Comparison of ENCODE assay signal across 10 cellular contexts in the genomic region with DNA sequence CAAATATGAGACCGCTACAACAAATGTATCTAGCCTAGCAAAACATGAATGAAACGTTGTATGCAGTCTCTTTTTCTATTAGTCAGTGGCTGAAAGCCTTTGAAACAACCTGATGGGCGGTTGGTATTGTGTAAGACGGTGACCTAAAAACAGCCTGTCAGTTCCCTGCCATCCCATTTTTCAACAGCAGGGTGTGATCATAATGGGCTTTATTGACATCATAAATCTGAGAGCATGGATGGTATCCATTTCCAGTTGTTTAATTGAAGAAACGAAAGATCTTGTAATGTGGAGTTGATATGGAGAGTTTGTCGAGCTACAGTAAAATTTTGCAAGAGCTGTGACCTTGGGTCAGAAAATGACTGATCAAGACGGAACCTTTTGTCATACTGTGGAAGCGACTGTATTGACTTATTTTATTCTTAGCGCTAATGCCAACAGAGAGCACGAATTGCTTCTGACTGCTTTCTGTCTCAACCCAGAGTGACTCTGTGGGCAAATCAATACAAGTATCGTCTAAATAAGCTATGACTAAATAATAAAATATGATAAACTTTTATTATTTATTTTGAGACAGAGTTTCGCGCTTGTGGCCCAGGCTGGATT. TPM values are rescaled to one million over a fixed set of nuclear protein-coding genes. Genes with fewer than 3 reads are reported as not detected.
DNase-seq lines count a peak whose midpoint lies in the region; TF ChIP-seq lines count a peak whose summit lies in the region.
"Had no signal": no experiment of that assay in that cellular context is flagged by ENCODE, and none has a peak within 500 bp of the region (broad histone marks: within the 10 kb centered on the region; RNA-seq: fewer than 3 reads in every experiment).

No MANE protein-coding gene starts in this region.

- H3K4me1 Mint-ChIP-seq in glutamatergic neuron (ENCODE audit: low read depth, unreplicated experiment) = peaks cover 1% of the 10 kb centered on the region
- H3K4me1 Mint-ChIP-seq in activated naive CD8-positive, alpha-beta T cell treated with anti-CD3 and anti-CD28 coated beads for 36 hours = no peaks in the 10 kb centered on the region
- H3K4me1 Mint-ChIP-seq: naive B cell had no signal

- TF ChIP-seq CTCF in HL-60 (IDR thresholded peaks at IDR 0.05; ENCODE audit: insufficient read depth, low read length) (peak; percentile 36), glutamatergic neuron (IDR thresholded peaks at IDR 0.05; ENCODE audit: partially characterized antibody, unreplicated experiment) (peak; percentile 59)

- no peaks in the 10 kb centered on the region for H3K36me3 Mint-ChIP-seq in glutamatergic neuron (ENCODE audit: unreplicated experiment)
- no peaks in the 10 kb centered on the region for H3K36me3 Mint-ChIP-seq in activated naive CD8-positive, alpha-beta T cell treated with anti-CD3 and anti-CD28 coated beads for 36 hours
- H3K36me3 Mint-ChIP-seq: naive B cell had no signal

- no peak overlapping the region for H3K27ac Mint-ChIP-seq in glutamatergic neuron (ENCODE audit: unreplicated experiment)
- no peak overlapping the region for H3K27ac Mint-ChIP-seq in activated naive CD8-positive, alpha-beta T cell treated with anti-CD3 and anti-CD28 coated beads for 36 hours

- H3K27ac ChIP-seq in HL-60 (replicated peaks) = no peak overlapping the region

- H3K27me3 ChIP-seq in HL-60 (ENCODE audit: insufficient read depth, poor library complexity, severe bottlenecking) = no peaks in the 10 kb centered on the region

- H3K9me3 Mint-ChIP-seq in glutamatergic neuron (ENCODE audit: unreplicated experiment) = no peaks in the 10 kb centered on the region
- no peaks in the 10 kb centered on the region for H3K9me3 Mint-ChIP-seq in activated naive CD8-positive, alpha-beta T cell treated with anti-CD3 and anti-CD28 coated beads for 36 hours
- H3K9me3 Mint-ChIP-seq: naive B cell had no signal

- DNase-seq in CD1c-positive myeloid dendritic cell (ENCODE audit: extremely low spot score) (peak; percentile 53), HL-60 (ENCODE audit: low read depth in 1 of 2, low spot score in 1 of 2) (peak; percentile 74), SHP77 treated with DMSO at 0.1 percent for 48 hours (lab: John Stamatoyannopoulos, UW) (peak; percentile 39), glutamatergic neuron (no peak), NCI-H774 (lab: John Stamatoyannopoulos, UW) (no peak), hippocampal formation (lab: John Stamatoyannopoulos, UW) (no peak), AG08396 (ENCODE audit: low spot score) (no peak)
- no peak for DNase-seq in activated naive CD8-positive, alpha-beta T cell treated with anti-CD3 and anti-CD28 coated beads for 36 hours
- DNase-seq: naive B cell, NCI-H2029 had no signal

- no peak overlapping the region for H3K4me3 ChIP-seq in HL-60 (replicated peaks; ENCODE audit: insufficient read depth, low read length)

- H3K4me3 Mint-ChIP-seq in glutamatergic neuron (ENCODE audit: unreplicated experiment) = no peak overlapping the region
- H3K4me3 Mint-ChIP-seq in activated naive CD8-positive, alpha-beta T cell treated with anti-CD3 and anti-CD28 coated beads for 36 hours = no peak overlapping the region
- H3K4me3 Mint-ChIP-seq: naive B cell had no signal

- H3K27me3 Mint-ChIP-seq in glutamatergic neuron (ENCODE audit: unreplicated experiment) = peaks cover 3% of the 10 kb centered on the region
- H3K27me3 Mint-ChIP-seq in activated naive CD8-positive, alpha-beta T cell treated with anti-CD3 and anti-CD28 coated beads for 36 hours = peaks cover 15% of the 10 kb centered on the region

RNA-seq across cellular contexts. Expression of a gene that starts 12.3 kb away (rescaled TPM):
- 2.4 TPM for total RNA-seq in glutamatergic neuron (ENCODE audit: unreplicated experiment)
- under 1 TPM in 1 of 2 experiments, not detected in 1; 0.27 TPM for total RNA-seq in activated naive CD8-positive, alpha-beta T cell treated with anti-CD3 and anti-CD28 coated beads for 36 hours

RNA-seq across cellular contexts. Expression of a gene that starts 34.0 kb away (rescaled TPM):
- 7.8 TPM for total RNA-seq in glutamatergic neuron (ENCODE audit: unreplicated experiment)
- total RNA-seq in activated naive CD8-positive, alpha-beta T cell treated with anti-CD3 and anti-CD28 coated beads for 36 hours = not detected

RNA-seq across cellular contexts. Expression of a gene that starts 57.3 kb away (rescaled TPM):
- total RNA-seq in glutamatergic neuron (ENCODE audit: unreplicated experiment) = 26.5 TPM
- 10 to 100 TPM; 17.9 to 20.1 TPM for total RNA-seq in activated naive CD8-positive, alpha-beta T cell treated with anti-CD3 and anti-CD28 coated beads for 36 hours

RNA-seq across cellular contexts. Expression of a gene that starts 57.6 kb away (rescaled TPM):
- 99.6 TPM for total RNA-seq in glutamatergic neuron (ENCODE audit: unreplicated experiment)
- total RNA-seq in activated naive CD8-positive, alpha-beta T cell treated with anti-CD3 and anti-CD28 coated beads for 36 hours = 10 to 100 TPM; 22.6 to 23.9 TPM

RNA-seq across cellular contexts. Expression of a gene that starts 58.7 kb away (rescaled TPM):
- 50.9 TPM for total RNA-seq in glutamatergic neuron (ENCODE audit: unreplicated experiment)
- 10 to 100 TPM; 21.3 to 22.4 TPM for total RNA-seq in activated naive CD8-positive, alpha-beta T cell treated with anti-CD3 and anti-CD28 coated beads for 36 hours

Comparison
In these comparisons a context has a peak if more than half of its experiments do, and no peak if none do; other contexts are left out.
1. DNase-seq: peak in CD1c-positive myeloid dendritic cell (single experiment), HL-60 (2 of 2) and SHP77 treated with DMSO at 0.1 percent for 48 hours (single experiment); none in glutamatergic neuron (single experiment), NCI-H774 (single experiment), activated naive CD8-positive, alpha-beta T cell treated with anti-CD3 and anti-CD28 coated beads for 36 hours (single experiment), hippocampal formation (0 of 2) and AG08396 (single experiment).